27 cellular contexts compared by ENCODE assay signal in the genomic region with DNA sequence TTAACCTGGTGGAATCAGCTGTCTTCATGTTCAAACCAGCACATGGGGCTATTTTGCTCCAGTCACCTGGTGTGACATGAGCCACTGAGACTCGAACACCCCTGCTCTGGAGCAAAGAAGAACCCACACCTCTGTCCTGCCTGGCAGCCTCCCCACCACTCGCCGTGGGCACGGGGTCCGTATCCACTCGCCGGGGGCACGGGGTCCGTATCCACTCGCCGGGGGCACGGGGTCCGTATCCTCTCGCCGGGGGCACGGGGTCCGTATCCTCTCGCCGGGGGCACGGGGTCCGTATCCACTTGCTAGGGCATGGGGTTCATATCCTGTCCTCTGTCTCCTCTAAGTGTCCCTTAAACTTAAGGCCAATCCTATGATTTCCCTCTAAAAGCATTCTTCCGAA.
"Had no signal": no experiment of that assay in that cellular context is flagged by ENCODE, and none has a peak within 500 bp of the region (broad histone marks: within the 10 kb centered on the region; RNA-seq: fewer than 3 reads in every experiment).

No MANE protein-coding gene starts in this region.

- H3K36me3 Mint-ChIP-seq: immature natural killer cell had no signal

- ATAC-seq: activated naive CD4-positive, alpha-beta T cell treated with anti-CD3 and anti-CD28 coated beads, Interleukin-2, amount 50 U/mL, for 72 hours; activated T-cell treated with anti-CD3 and anti-CD28 coated beads, Interleukin-2, amount 50 U/mL, for 72 hours; gastroesophageal sphincter had no signal

- DNase-seq: activated CD4-positive, alpha-beta T cell treated with anti-CD3 and anti-CD28 coated beads for 4 hours; activated CD4-positive, alpha-beta T cell treated with anti-CD3 and anti-CD28 coated beads, Interleukin-2, amount 50 U/mL, for 4 hours; activated CD4-positive, CD25-positive, alpha-beta regulatory T cell; activated naive CD4-positive, alpha-beta T cell; activated T-cell treated with anti-CD3 and anti-CD28 coated beads for 4 hours; activated T-cell treated with anti-CD3 and anti-CD28 coated beads, Interleukin-2, amount 50 U/mL, for 72 hours; effector CD8-positive, alpha-beta T cell; erythroblast; hypothalamus; immature natural killer cell; mesendoderm; ovary; retina; stimulated activated CD4-positive, alpha-beta T cell treated with anti-CD3 and anti-CD28 coated beads, Interleukin-2, amount 100 ng/mL, for 48 hours; stimulated activated naive CD4-positive, alpha-beta T cell treated with Interleukin-2 at 50 U/mL for 16 hours; substantia nigra; T-helper 1 cell; thyroid gland had no signal

- H3K36me3 ChIP-seq: breast epithelium, gastroesophageal sphincter, neutrophil, ovary, prostate gland, thyroid gland had no signal

- H3K27ac Mint-ChIP-seq: activated naive CD4-positive, alpha-beta T cell treated with anti-CD3 and anti-CD28 coated beads, Interleukin-2, amount 50 U/mL, for 72 hours; activated T-cell treated with anti-CD3 and anti-CD28 coated beads, Interleukin-2, amount 50 U/mL, for 72 hours; immature natural killer cell; T-helper 2 cell treated with Interferon-gamma antibody and Interleukin-4, amounts not matched to agents 5 μg/mL and 100 μg/mL, for 36 hours had no signal

- H3K4me3 Mint-ChIP-seq: activated T-cell treated with anti-CD3 and anti-CD28 coated beads, Interleukin-2, amount 50 U/mL, for 72 hours; central memory CD8-positive, alpha-beta T cell; immature natural killer cell; nephron; T-helper 2 cell treated with Interferon-gamma antibody and Interleukin-4, amounts not matched to agents 5 μg/mL and 100 μg/mL, for 36 hours had no signal

- H3K4me1 ChIP-seq: breast epithelium, gastroesophageal sphincter, prostate gland, thyroid gland had no signal

- H3K9me3 ChIP-seq: neutrophil, ovary, prostate gland, thyroid gland had no signal

- H3K4me1 Mint-ChIP-seq: central memory CD8-positive, alpha-beta T cell; immature natural killer cell had no signal

- H3K4me3 ChIP-seq: breast epithelium, gastroesophageal sphincter, lung, ovary, prostate gland, thyroid gland had no signal

- H3K27ac ChIP-seq: breast epithelium, gastroesophageal sphincter, neutrophil, ovary, thyroid gland had no signal

- H3K27me3 ChIP-seq: breast epithelium, ovary, thyroid gland had no signal
